Comparison of ENCODE assay signal across 1 cellular context in genomic region chr6:28789553-28790083, GRCh38.
A peak's percentile ranks its signal among the peaks of the same experiment; 100 is the strongest.
TF ChIP-seq lines count a peak whose summit lies in the region.

No MANE protein-coding gene starts in this region.

TF ChIP-seq in HepG2, 621 proteins besides CTCF, POLR2A, EP300 and RAD21 (continued from another document):
- TF ChIP-seq ZSCAN20 (CRISPR knock-in tag; IDR thresholded peaks at IDR 0.05; ENCODE audit: borderline replicate concordance) (0 out of 2 replicates have a peak, but pooled peaks have one; percentile 32), ZNF740 (CRISPR knock-in tag; IDR thresholded peaks at IDR 0.05) (peak; percentile 82), ZNF362 (CRISPR knock-in tag; IDR thresholded peaks at IDR 0.05; ENCODE audit: borderline replicate concordance) (peak; percentile 98), RCOR2 (CRISPR knock-in tag; IDR thresholded peaks at IDR 0.05) (0 out of 2 replicates have a peak, but pooled peaks have one; percentile 36), ZNF576 (CRISPR knock-in tag; IDR thresholded peaks at IDR 0.05) (no peak), HDAC6 (IDR thresholded peaks at IDR 0.05; ENCODE audit: low read depth, low read length) (no peak), MTERF4 (CRISPR knock-in tag; IDR thresholded peaks at IDR 0.05) (no peak), ZNF800 (CRISPR knock-in tag; IDR thresholded peaks at IDR 0.05) (0 out of 2 replicates have a peak, but pooled peaks have one; percentile 28), CEBPG (CRISPR knock-in tag; IDR thresholded peaks at IDR 0.05) (peak; percentile 45; the same call in 1 of the 2 replicates), EHMT2 (IDR thresholded peaks at IDR 0.05; ENCODE audit: borderline replicate concordance, low read depth, low read length) (peak; percentile 23; the same call in 1 of the 2 replicates), MAX (IDR thresholded peaks at IDR 0.05) (peak; percentile 48), MAF1 (CRISPR knock-in tag; IDR thresholded peaks at IDR 0.05; ENCODE audit: borderline replicate concordance) (peak; percentile 91), HMGXB3 (CRISPR knock-in tag; IDR thresholded peaks at IDR 0.05; ENCODE audit: borderline replicate concordance) (0 out of 2 replicates have a peak, but pooled peaks have one; percentile 49), ZFX (CRISPR knock-in tag; IDR thresholded peaks at IDR 0.05; ENCODE audit: low read depth) (0 out of 2 replicates have a peak, but pooled peaks have one; percentile 8), SMAD3 (CRISPR knock-in tag; IDR thresholded peaks at IDR 0.05) (0 out of 2 replicates have a peak, but pooled peaks have one; percentile 30), ZNF580 (CRISPR knock-in tag; IDR thresholded peaks at IDR 0.05; ENCODE audit: borderline replicate concordance, low read depth) (peak; percentile 64)
